ENCODE assay signal across 8 cellular contexts in the genomic region with DNA sequence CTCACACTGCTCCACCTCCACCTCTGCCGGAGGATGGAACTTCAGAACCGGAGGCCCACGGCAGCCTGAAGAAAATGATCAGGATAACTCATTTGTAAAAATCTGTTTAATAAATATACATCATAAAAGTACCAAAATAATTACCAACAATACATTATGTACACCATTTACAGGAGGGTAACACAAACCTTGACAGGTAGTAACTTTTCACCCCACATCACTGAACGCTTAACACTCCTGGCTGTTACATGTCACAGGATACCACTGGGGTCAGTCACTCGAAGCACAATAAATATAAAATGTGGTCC. TPM values are rescaled to one million over a fixed set of nuclear protein-coding genes. Genes with fewer than 3 reads are reported as not detected.
A peak's percentile ranks its signal among the peaks of the same experiment; 100 is the strongest.
DNase-seq lines count a peak whose midpoint lies in the region; ATAC-seq and TF ChIP-seq lines count a peak whose summit lies in the region.

No MANE protein-coding gene starts in this region.

- intact Hi-C loops in heart left ventricle (cut with DNase I) (loop anchor here in 5 of 10 donors (5.0 to 10.0 kb wide), 4 partner anchors 59 to 357 kb away; partner anchors contain the start of genes FAM177A1 (in 3 of the 5), PPP2R3C (in 1 of the 5) and PRORP (in 1 of the 5)), Right ventricle myocardium superior (cut with DNase I) (no loop called here)

- H3K4me3 ChIP-seq in heart left ventricle (peak overlapping the region; percentile 74 to 95 (median 86)), mucosa of stomach (ENCODE audit: low read length) (peak overlapping the region; percentile 40), urinary bladder (ENCODE audit: low read depth, low read length) (peak overlapping the region; percentile 75)

- H3K27me3 ChIP-seq in heart left ventricle = no peaks in the 10 kb centered on the region
- H3K27me3 ChIP-seq in mucosa of stomach (ENCODE audit: control insufficient read depth, insufficient read depth, low read length) = no peaks in the 10 kb centered on the region

- 49 to 58% (median 56%) methylated on average over 5 of the region's 5 CpGs for WGBS in heart left ventricle, 4 donors
- WGBS in urinary bladder = 66% methylated on average over 5 of the region's 5 CpGs

- H3K9me3 ChIP-seq in heart left ventricle = no peaks in the 10 kb centered on the region
- H3K9me3 ChIP-seq in mucosa of stomach (ENCODE audit: control insufficient read depth, low read length) = no peaks in the 10 kb centered on the region

- peak overlapping the region; percentile 99 for H3K9ac ChIP-seq in mucosa of stomach (ENCODE audit: low read length)

- no peak for TF ChIP-seq CTCF in heart left ventricle (IDR thresholded peaks at IDR 0.05)

- DNase-seq in heart left ventricle = no peak
- DNase-seq in Right ventricle myocardium superior = no peak
- peak in 1 of 61 donors; percentile 16 for DNase-seq in caudate nucleus (lab: John Stamatoyannopoulos, UW)
- DNase-seq in activated CD4-positive, alpha-beta T cell treated with anti-CD3 and anti-CD28 coated beads, Interleukin-2, amount 50 U/mL, for 1 hour = no peak
- DNase-seq in cerebellar cortex (ENCODE audit: low spot score) = no peak

- no peak for TF ChIP-seq POLR2A in heart left ventricle (IDR thresholded peaks at IDR 0.05)

- ATAC-seq in heart left ventricle (no peak), Right ventricle myocardium superior (ENCODE audit: poor library complexity) (no peak), HG03378 (IDR thresholded peaks at IDR 0.05; ENCODE audit: unreplicated experiment) (no peak)

- peak overlapping the region; percentile 88 to 100 (median 100) for H3K27ac ChIP-seq in heart left ventricle
- H3K27ac ChIP-seq in caudate nucleus (ENCODE audit: low read depth, low read length) = peak overlapping the region; percentile 99
- peak overlapping the region; percentile 75 for H3K27ac ChIP-seq in urinary bladder (ENCODE audit: low read depth)

- H3K4me1 ChIP-seq in heart left ventricle (peaks cover 0 to 75% (median 58%) of the 10 kb centered on the region in 12 donors), mucosa of stomach (ENCODE audit: control insufficient read depth, insufficient read depth, low read length) (peaks cover 53% of the 10 kb centered on the region), urinary bladder (ENCODE audit: insufficient read depth) (peaks cover 2% of the 10 kb centered on the region)

- H3K36me3 ChIP-seq in heart left ventricle (peaks cover 4 to 46% (median 41%) of the 10 kb centered on the region in 9 donors), mucosa of stomach (ENCODE audit: control insufficient read depth, insufficient read depth, low read length) (peaks cover 34% of the 10 kb centered on the region), urinary bladder (ENCODE audit: insufficient read depth) (peaks cover 12% of the 10 kb centered on the region)

RNA-seq across cellular contexts. Expression of gene NFKBIA, which starts 3.2 kb away (rescaled TPM):
- 100 to 1,000 TPM in 3 of 9 donors, 10 to 100 TPM in 6; 42.7 to 193 (median 68.5) TPM for total RNA-seq in heart left ventricle
- polyA plus RNA-seq in heart left ventricle = 10 to 100 TPM; 53.9 to 64.3 TPM
- 73.3 TPM for total RNA-seq in Right ventricle myocardium superior
- total RNA-seq in urinary bladder = 105 TPM
- polyA plus RNA-seq in urinary bladder = 202 TPM
